Comparison of ENCODE assay signal across 19 cellular contexts in genomic region chr3:134998855-134999254, GRCh38.
"Had no signal": no experiment of that assay in that cellular context is flagged by ENCODE, and none has a peak within 500 bp of the region (broad histone marks: within the 10 kb centered on the region; RNA-seq: fewer than 3 reads in every experiment).

No MANE protein-coding gene starts in this region.

- ATAC-seq: activated CD8-positive, alpha-beta T cell treated with anti-CD3 and anti-CD28 coated beads, Interleukin-2, amount 10 ng/mL, durations not matched to agents 7 days and 5 days; activated T-cell treated with anti-CD3 and anti-CD28 coated beads, Interleukin-2, amount 50 U/mL, for 4 hours; left lung; right lobe of liver; stimulated activated memory B cell treated with anti-CD40 and anti-IgM and Interleukin-4, amounts not matched to agents 10 μg/mL and 1 μg/mL and 100 μg/mL, for 72 hours had no signal

- DNase-seq: activated CD4-positive, alpha-beta T cell treated with anti-CD3 and anti-CD28 coated beads, Interleukin-2, amount 10 ng/mL, durations not matched to agents 7 days and 5 days; activated CD4-positive, CD25-positive, alpha-beta regulatory T cell; activated CD8-positive, alpha-beta memory T cell treated with anti-CD3 and anti-CD28 coated beads, Interleukin-2, amount 50 U/mL, for 4 hours; activated CD8-positive, alpha-beta T cell treated with anti-CD3 and anti-CD28 coated beads, Interleukin-2, amount 10 ng/mL, durations not matched to agents 7 days and 5 days; activated gamma-delta T cell; activated T-cell treated with anti-CD3 and anti-CD28 coated beads, Interleukin-2, amount 50 U/mL, for 4 hours; adrenal gland; cortex of kidney; erythroblast; kidney; left lung; right lobe of liver; stimulated activated CD4-positive, alpha-beta T cell treated with anti-CD3 and anti-CD28 coated beads, Interleukin-4, amount 100 ng/mL, for 24 hours; upper lobe of left lung had no signal

- H3K79me2 ChIP-seq: parathyroid adenoma had no signal

- H3K4me2 ChIP-seq: smooth muscle cell had no signal

- H3K9me3 ChIP-seq: adrenal gland, breast epithelium, left lung, right lobe of liver, thoracic aorta, upper lobe of left lung had no signal

- H3K4me3 ChIP-seq: adrenal gland, breast epithelium, left lung, right lobe of liver, smooth muscle cell, thoracic aorta, upper lobe of left lung had no signal

- H3K9ac ChIP-seq: parathyroid adenoma had no signal

- H3K4me1 ChIP-seq: adrenal gland, breast epithelium, left lung, parathyroid adenoma, right lobe of liver, upper lobe of left lung had no signal

- H3K27ac ChIP-seq: adrenal gland, breast epithelium, left lung, parathyroid adenoma, right lobe of liver, thoracic aorta, upper lobe of left lung had no signal

- H2AFZ ChIP-seq: parathyroid adenoma had no signal

- H3K27me3 ChIP-seq: adrenal gland, breast epithelium, left lung, right lobe of liver, upper lobe of left lung had no signal

- H3K36me3 ChIP-seq: adrenal gland, breast epithelium, left lung, right lobe of liver, thoracic aorta, upper lobe of left lung had no signal
